11 cellular contexts compared by ENCODE assay signal in the genomic region with DNA sequence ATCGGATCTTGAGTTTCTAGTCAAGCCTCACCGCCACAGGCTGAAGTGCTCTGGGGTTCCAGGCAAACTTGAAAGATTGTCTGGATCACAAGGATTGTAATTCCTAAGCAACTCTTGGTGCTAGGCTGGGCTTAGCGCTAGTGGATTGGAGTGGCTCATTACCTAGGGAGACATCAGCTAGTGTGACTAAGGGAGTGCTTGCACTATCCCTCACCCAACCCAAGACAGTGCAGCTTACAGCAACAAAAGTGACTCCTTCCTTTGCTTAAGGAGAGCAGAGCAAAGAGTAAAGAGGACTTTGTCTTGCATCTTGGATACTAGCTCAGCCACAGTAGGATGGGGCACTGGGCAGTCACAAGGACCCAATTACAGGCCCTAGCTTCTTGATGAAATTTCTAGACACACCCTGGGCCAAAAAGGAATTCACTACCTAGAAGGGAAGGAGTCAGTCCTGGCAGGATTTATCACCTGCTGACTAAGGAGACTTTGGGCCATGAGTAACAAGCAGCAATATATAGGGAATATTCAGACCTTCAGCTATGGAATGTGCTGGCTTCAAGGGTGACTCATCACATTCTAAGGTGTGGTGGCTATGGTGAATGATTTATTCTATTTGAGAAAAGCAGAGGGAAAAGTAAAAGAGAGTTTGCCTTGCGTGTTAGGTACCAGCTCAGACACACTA.
A peak's percentile ranks its signal among the peaks of the same experiment; 100 is the strongest.
DNase-seq lines count a peak whose midpoint lies in the region; ATAC-seq and TF ChIP-seq lines count a peak whose summit lies in the region.
"Had no signal": no experiment of that assay in that cellular context is flagged by ENCODE, and none has a peak within 500 bp of the region (broad histone marks: within the 10 kb centered on the region; RNA-seq: fewer than 3 reads in every experiment).

No MANE protein-coding gene starts in this region.

- ATAC-seq in Panc1 (no peak), HG02610 (IDR thresholded peaks at IDR 0.05; ENCODE audit: unreplicated experiment) (no peak), GM18517 (IDR thresholded peaks at IDR 0.05; ENCODE audit: unreplicated experiment) (no peak)
- ATAC-seq: psoas muscle had no signal

- no peak overlapping the region for H3K14ac ChIP-seq in trophoblast cell (ENCODE audit: low read length)

- no peak overlapping the region for H4K8ac ChIP-seq in trophoblast cell (ENCODE audit: low read depth, low read length)

- in situ Hi-C loops in Panc1 (cut with HindIII; ENCODE audit: low pct_unique_long_range_greater_than_20kb, low sequenced_read_pairs): no loop called here

- H3K9me3 Mint-ChIP-seq in HFFc6: peaks cover 38% of the 10 kb centered on the region

- H2AK5ac ChIP-seq in trophoblast cell (ENCODE audit: low read length): no peak overlapping the region

- H3K27ac Mint-ChIP-seq in HFFc6: no peak overlapping the region

- no peaks in the 10 kb centered on the region for H3K36me3 Mint-ChIP-seq in HFFc6 (ENCODE audit: low read depth)

- no peak overlapping the region for H3K4ac ChIP-seq in trophoblast cell (ENCODE audit: low read depth, low read length)

- POLR2A ChIA-PET in Panc1 (lab: Charles Lee): no interaction called here

- H3K4me3 ChIP-seq in Panc1 (ENCODE audit: low read depth in 2 of 2, low read length in 2 of 2) (no peak overlapping the region), epithelial cell of esophagus (ENCODE audit: low read length) (no peak overlapping the region), trophoblast cell (ENCODE audit: low read depth, low read length) (no peak overlapping the region)
- H3K4me3 ChIP-seq: BLaER1 treated with 17β-estradiol and CSF1 and Interleukin-3, amounts not matched to agents 10 nM and 100 nM; psoas muscle had no signal

- H3K4me2 ChIP-seq in trophoblast cell (ENCODE audit: low read length): no peak overlapping the region
- H3K4me2 ChIP-seq: BLaER1 treated with 17β-estradiol and CSF1 and Interleukin-3, amounts not matched to agents 10 nM and 100 nM had no signal

- H3K4me3 Mint-ChIP-seq in HFFc6: no peak overlapping the region

- peak; percentile 1 for DNase-seq in HFFc6
- DNase-seq in Panc1 (ENCODE audit: low read depth, low spot score): peak; percentile 7
- peak; percentile 96 for DNase-seq in epithelial cell of esophagus (ENCODE audit: low read depth)
- DNase-seq in trophoblast cell: peak; percentile 27 to 59
- DNase-seq in AG08395 (ENCODE audit: low spot score): no peak
- DNase-seq: activated CD8-positive, alpha-beta memory T cell treated with anti-CD3 and anti-CD28 coated beads for 24 hours; NCI-H2171 treated with DMSO at 0.1 percent for 48 hours; psoas muscle had no signal

- WGBS in trophoblast cell (ENCODE audit: extremely low coverage, insufficient coverage, insufficient read length): no CpG with 5 or more reads among the region's 4 CpGs

- H3K27ac ChIP-seq in Panc1 (ENCODE audit: low read length) (no peak overlapping the region), trophoblast cell (ENCODE audit: low read depth, low read length) (no peak overlapping the region)
- H3K27ac ChIP-seq: BLaER1 treated with 17β-estradiol and CSF1 and Interleukin-3, amounts not matched to agents 10 nM and 100 nM; psoas muscle had no signal

- no peaks in the 10 kb centered on the region for H3K4me1 ChIP-seq in Panc1 (ENCODE audit: control insufficient read depth, insufficient read depth, low read length)
- peaks cover 0 to 3% of the 10 kb centered on the region in 2 experiments for H3K4me1 ChIP-seq in trophoblast cell (ENCODE audit: control insufficient read depth in 1 of 2, insufficient read depth in 2 of 2, low read length in 2 of 2)
- H3K4me1 ChIP-seq: psoas muscle had no signal

- no peak overlapping the region for H2BK120ac ChIP-seq in trophoblast cell (ENCODE audit: insufficient read depth, low read length, poor library complexity)

- H3K79me1 ChIP-seq in trophoblast cell (ENCODE audit: low read length): no peaks in the 10 kb centered on the region

- H2BK12ac ChIP-seq in trophoblast cell (ENCODE audit: low read length): no peak overlapping the region

- H3K9me3 ChIP-seq in Panc1 (ENCODE audit: control insufficient read depth, insufficient read depth, low read depth, low read length) (no peaks in the 10 kb centered on the region), trophoblast cell (ENCODE audit: insufficient read depth, low read depth, low read length) (no peaks in the 10 kb centered on the region)
- H3K9me3 ChIP-seq: BLaER1 treated with 17β-estradiol and CSF1 and Interleukin-3, amounts not matched to agents 10 nM and 100 nM; psoas muscle had no signal

- no peak overlapping the region for H2AFZ ChIP-seq in trophoblast cell (ENCODE audit: insufficient read depth, low read length, poor library complexity)

- no peak overlapping the region for H3K9ac ChIP-seq in trophoblast cell (ENCODE audit: low read length)
- H3K9ac ChIP-seq: BLaER1 treated with 17β-estradiol and CSF1 and Interleukin-3, amounts not matched to agents 10 nM and 100 nM had no signal

- no peaks in the 10 kb centered on the region for H3K4me1 Mint-ChIP-seq in HFFc6 (ENCODE audit: low read depth)

- no peaks in the 10 kb centered on the region for H3K79me2 ChIP-seq in trophoblast cell (ENCODE audit: control insufficient read depth, insufficient read depth, low read length, poor library complexity)

- intact Hi-C loops in Panc1 (cut with micrococcal nuclease; ENCODE audit: unreplicated experiment): no loop called here

- H4K12ac ChIP-seq in trophoblast cell (ENCODE audit: low read depth, low read length): no peak overlapping the region

- H3K36me3 ChIP-seq in Panc1 (ENCODE audit: control insufficient read depth, insufficient read depth, low read length) (no peaks in the 10 kb centered on the region), trophoblast cell (ENCODE audit: control insufficient read depth in 1 of 2, insufficient read depth in 2 of 2, low read length in 2 of 2) (no peaks in the 10 kb centered on the region)
- H3K36me3 ChIP-seq: BLaER1 treated with 17β-estradiol and CSF1 and Interleukin-3, amounts not matched to agents 10 nM and 100 nM had no signal

- H3K27me3 ChIP-seq in Panc1 (ENCODE audit: control insufficient read depth, insufficient read depth, low read length) (no peaks in the 10 kb centered on the region), trophoblast cell (ENCODE audit: insufficient read depth, low read length) (no peaks in the 10 kb centered on the region)
- H3K27me3 ChIP-seq: BLaER1 treated with 17β-estradiol and CSF1 and Interleukin-3, amounts not matched to agents 10 nM and 100 nM had no signal

- CTCF ChIA-PET in Panc1 (lab: Charles Lee): no interaction called here

- no peak for TF ChIP-seq CTCF in HFFc6 (IDR thresholded peaks at IDR 0.05)
- TF ChIP-seq CTCF in Panc1 (IDR thresholded peaks at IDR 0.05): no peak
- no peak for TF ChIP-seq CTCF in epithelial cell of esophagus (IDR thresholded peaks at IDR 0.05; ENCODE audit: insufficient read depth, low read depth, low read length, missing control alignments)

- H3K27me3 Mint-ChIP-seq in HFFc6 (ENCODE audit: insufficient read depth): no peaks in the 10 kb centered on the region; the same call in 1 of the 2 replicates

- H3K18ac ChIP-seq in trophoblast cell (ENCODE audit: low read length): no peak overlapping the region

- no peak overlapping the region for H3K23ac ChIP-seq in trophoblast cell (ENCODE audit: low read length)

- no peak overlapping the region for H2BK5ac ChIP-seq in trophoblast cell (ENCODE audit: low read depth, low read length, poor library complexity)

- BruUV-seq in Panc1 (replicated peaks; lab: Mats Ljungman, UMichigan): no TSS peak

- no peak overlapping the region for H4K91ac ChIP-seq in trophoblast cell (ENCODE audit: low read depth, low read length)
